9 cellular contexts compared by ENCODE assay signal in genomic region chr22:23071163-23072034, GRCh38. TPM values are rescaled to one million over a fixed set of nuclear protein-coding genes. Genes with fewer than 3 reads are reported as not detected.
A peak's percentile ranks its signal among the peaks of the same experiment; 100 is the strongest.
DNase-seq lines count a peak whose midpoint lies in the region; ATAC-seq, FAIRE-seq and TF ChIP-seq lines count a peak whose summit lies in the region.
"Had no signal": no experiment of that assay in that cellular context is flagged by ENCODE, and none has a peak within 500 bp of the region (broad histone marks: within the 10 kb centered on the region; RNA-seq: fewer than 3 reads in every experiment).

No MANE protein-coding gene starts in this region.

- intact Hi-C loops in cardiac septum (cut with DNase I) = no loop called here

- no peak for ATAC-seq in HG03460 (IDR thresholded peaks at IDR 0.05; ENCODE audit: unreplicated experiment)
- ATAC-seq: body of pancreas had no signal

- H3K4me1 ChIP-seq in Peyer's patch = peaks cover 4 to 16% (median 6%) of the 10 kb centered on the region in 4 donors

- no peaks in the 10 kb centered on the region for H3K9me3 ChIP-seq in Peyer's patch
- H3K9me3 ChIP-seq: body of pancreas had no signal

- H3K27ac ChIP-seq in Peyer's patch = peak overlapping the region in 1 of 4 donors; percentile 58
- H3K27ac ChIP-seq: body of pancreas had no signal

- DNase-seq in D721Med (ENCODE audit: insufficient read length, low spot score) = peak; percentile 16
- DNase-seq in Peyer's patch = peak in 2 of 3 donors; percentile 43
- peak; percentile 72 for DNase-seq in cardiac septum (ENCODE audit: low spot score)
- no peak for DNase-seq in retinal pigment epithelial cell (ENCODE audit: low read depth)
- DNase-seq in SW480 (ENCODE audit: low spot score) = no peak
- DNase-seq in epidermal melanocyte (ENCODE audit: insufficient read length, low spot score) = no peak
- no peak for DNase-seq in DMS153 treated with DMSO at 0.1 percent for 48 hours (lab: John Stamatoyannopoulos, UW; ENCODE audit: unreplicated experiment)

- TF ChIP-seq POLR2A in Peyer's patch (IDR thresholded peaks at IDR 0.05) = no peak

- H3K27me3 ChIP-seq in Peyer's patch = no peaks in the 10 kb centered on the region
- H3K27me3 ChIP-seq: body of pancreas had no signal

- H3K4me3 ChIP-seq in Peyer's patch (peak overlapping the region in 3 of 4 donors; percentile 63 to 78 (median 71)), retinal pigment epithelial cell (ENCODE audit: low read length) (peak overlapping the region; percentile 57)
- H3K4me3 ChIP-seq: body of pancreas had no signal

- TF ChIP-seq CTCF in D721Med (IDR thresholded peaks at IDR 0.05; ENCODE audit: insufficient read depth, missing control alignments) = no peak
- TF ChIP-seq CTCF in Peyer's patch (IDR thresholded peaks at IDR 0.05) = no peak
- TF ChIP-seq CTCF in retinal pigment epithelial cell (conservative IDR thresholded peaks at IDR 0.05; ENCODE audit: low read depth, low read length) = no peak

- no peak for FAIRE-seq in D721Med (lab: Jason Lieb, UNC)

- H3K36me3 ChIP-seq in Peyer's patch = no peaks in the 10 kb centered on the region

RNA-seq across cellular contexts. Expression of gene GNAZ, which starts 1.1 kb away (rescaled TPM):
- total RNA-seq in Peyer's patch (1 to 10 TPM in 2 of 4 donors, under 1 TPM in 2; 0.35 to 3.5 (median 1.9) TPM), cardiac septum (2.2 TPM)

Comparison
In these comparisons a context has a peak if more than half of its experiments do, and no peak if none do; other contexts are left out.
1. DNase-seq: peak in D721Med (single experiment), Peyer's patch (2 of 3) and cardiac septum (single experiment); none in retinal pigment epithelial cell (single experiment), SW480 (single experiment), epidermal melanocyte (single experiment) and DMS153 treated with DMSO at 0.1 percent for 48 hours (single experiment).